ENCODE assay signal across 32 cellular contexts in the genomic region with DNA sequence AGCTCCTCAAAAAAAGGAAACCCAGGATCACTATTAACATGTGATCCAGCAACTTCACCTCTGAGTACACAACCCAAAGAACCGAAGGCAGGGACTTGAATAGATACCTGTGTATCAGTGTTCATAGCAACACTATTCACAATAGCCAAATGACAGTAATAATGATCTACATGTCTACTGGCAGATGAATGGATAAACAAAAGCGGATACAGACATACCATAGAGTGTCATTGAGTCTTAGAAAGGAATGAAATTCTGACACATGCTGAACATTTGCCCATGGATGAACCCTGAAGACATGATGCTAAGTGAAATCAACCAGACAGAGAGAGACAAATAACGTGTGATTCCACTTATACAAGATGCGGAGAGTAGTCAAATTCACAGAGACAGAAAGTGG.
"Had no signal": no experiment of that assay in that cellular context is flagged by ENCODE, and none has a peak within 500 bp of the region (broad histone marks: within the 10 kb centered on the region; RNA-seq: fewer than 3 reads in every experiment).

No MANE protein-coding gene starts in this region.

- H3K9me3 ChIP-seq: MG63 had no signal

- H3K36me3 ChIP-seq: MG63 had no signal

- H3K4me3 ChIP-seq: MG63 had no signal

- H3K27me3 ChIP-seq: MG63 had no signal

- DNase-seq: Kasumi-1, MG63, MM.1S, MV-4-11, NCI-H1048, NCI-H1092, NCI-H1092 treated with DMSO at 0.1 percent for 48 hours, NCI-H1105, NCI-H1105 treated with DMSO at 0.1 percent for 48 hours, NCI-H1417 treated with DMSO at 0.1 percent for 48 hours, NCI-H1436, NCI-H1436 treated with DMSO at 0.1 percent for 48 hours, NCI-H1694, NCI-H1694 treated with DMSO at 0.1 percent for 48 hours, NCI-H187, NCI-H187 treated with DMSO at 0.1 percent for 48 hours, NCI-H1930, NCI-H2029, NCI-H2029 treated with DMSO at 0.1 percent for 48 hours, NCI-H2081, NCI-H2081 treated with DMSO at 0.1 percent for 48 hours, NCI-H2107, NCI-H2171, NCI-H2171 treated with DMSO at 0.1 percent for 48 hours, NCI-H226, NCI-H345, NCI-H446, NCI-H446 treated with DMSO at 0.1 percent for 48 hours, NCI-H510A, NCI-H510A treated with DMSO at 0.1 percent for 48 hours, NCI-H524, NCI-H524 treated with DMSO at 0.1 percent for 48 hours had no signal
